ENCODE assay signal across 13 cellular contexts in the genomic region with DNA sequence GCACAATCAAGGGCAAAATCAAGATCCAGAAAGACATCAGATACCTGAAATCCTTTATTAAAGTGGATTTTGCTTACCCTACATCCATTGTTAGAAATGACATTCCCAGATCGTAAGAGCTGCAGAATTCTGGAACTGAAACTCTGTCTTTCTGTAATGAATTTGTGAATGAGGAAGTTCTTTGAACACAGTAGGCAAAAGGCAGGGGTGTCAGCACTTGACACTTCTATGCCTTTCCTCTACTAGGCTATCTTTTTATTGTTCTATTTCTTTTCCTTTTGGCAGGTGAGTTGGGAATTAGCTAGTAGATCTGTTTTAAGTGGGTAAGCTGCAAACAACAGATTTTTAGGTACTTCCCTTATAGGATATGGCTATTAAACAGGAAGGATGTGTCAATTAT.
DNase-seq lines count a peak whose midpoint lies in the region; ATAC-seq lines count a peak whose summit lies in the region.
"Had no signal": no experiment of that assay in that cellular context is flagged by ENCODE, and none has a peak within 500 bp of the region (broad histone marks: within the 10 kb centered on the region; RNA-seq: fewer than 3 reads in every experiment).

No MANE protein-coding gene starts in this region.

- H3K27ac Mint-ChIP-seq in CD8-positive, alpha-beta memory T cell, result no peak overlapping the region
- H3K27ac Mint-ChIP-seq: activated CD4-positive, alpha-beta T cell treated with anti-CD3 and anti-CD28 coated beads for 36 hours; activated T-cell treated with anti-CD3 and anti-CD28 coated beads, Interleukin-2, amount 50 U/mL, for 72 hours had no signal

- CTCF ChIA-PET in CD8-positive, alpha-beta memory T cell (lab: Charles Lee), result interaction anchor here (1.9 to 2.1 kb wide), 2 partner anchors 85 to 126 kb away, joined by 8 to 9 read pairs; a partner anchor contains a TSS

- no peaks in the 10 kb centered on the region for H3K36me3 ChIP-seq in CD8-positive, alpha-beta memory T cell (ENCODE audit: insufficient read depth, low read length)
- H3K36me3 ChIP-seq: neutrophil had no signal

- no peak overlapping the region for H3K4me3 Mint-ChIP-seq in CD8-positive, alpha-beta memory T cell
- H3K4me3 Mint-ChIP-seq: activated CD4-positive, alpha-beta T cell treated with anti-CD3 and anti-CD28 coated beads for 36 hours; activated T-cell treated with anti-CD3 and anti-CD28 coated beads, Interleukin-2, amount 50 U/mL, for 72 hours had no signal

- DNase-seq in CD8-positive, alpha-beta memory T cell, result no peak
- DNase-seq in RPMI8226 (peak; percentile 71), left ventricle myocardium superior (no peak), kidney tubule cell (ENCODE audit: low spot score) (no peak)
- DNase-seq: foreskin melanocyte, SHP77 had no signal

- POLR2A ChIA-PET in CD8-positive, alpha-beta memory T cell (lab: Charles Lee), result interaction anchor here (0.8 to 1.8 kb wide), 3 partner anchors 35 to 38 kb away, joined by 3 to 7 read pairs (median 5); no protein-coding TSS in a partner anchor

- H3K4me1 Mint-ChIP-seq in CD8-positive, alpha-beta memory T cell, result peaks cover 4 to 22% (median 6%) of the 10 kb centered on the region in 3 donors

- H3K27ac ChIP-seq in CD8-positive, alpha-beta memory T cell (ENCODE audit: low read depth, low read length), result no peak overlapping the region
- H3K27ac ChIP-seq: neutrophil had no signal

- intact Hi-C loops in left ventricle myocardium superior (cut with micrococcal nuclease), result no loop called here

- H3K4me3 ChIP-seq in CD8-positive, alpha-beta memory T cell (ENCODE audit: low read length), result peak overlapping the region; percentile 37
- H3K4me3 ChIP-seq in mononuclear cell (ENCODE audit: low read length), result peak overlapping the region; percentile 12

- H3K9me3 ChIP-seq in CD8-positive, alpha-beta memory T cell (ENCODE audit: low read length), result no peaks in the 10 kb centered on the region
- no peaks in the 10 kb centered on the region for H3K9me3 ChIP-seq in mononuclear cell (ENCODE audit: low read depth, low read length)
- H3K9me3 ChIP-seq: neutrophil had no signal

- peaks cover 0 to 2% (median 0%) of the 10 kb centered on the region in 3 donors for H3K36me3 Mint-ChIP-seq in CD8-positive, alpha-beta memory T cell

- H3K27me3 ChIP-seq in CD8-positive, alpha-beta memory T cell (ENCODE audit: insufficient read depth, low read length, poor library complexity, severe bottlenecking), result no peaks in the 10 kb centered on the region
- H3K27me3 ChIP-seq in mononuclear cell (ENCODE audit: insufficient read depth, low read length), result no peaks in the 10 kb centered on the region
- H3K27me3 ChIP-seq: neutrophil had no signal

- ATAC-seq in HG03095 (IDR thresholded peaks at IDR 0.05; ENCODE audit: unreplicated experiment), result peak; percentile 18
- no peak for ATAC-seq in HG02870 (IDR thresholded peaks at IDR 0.05; ENCODE audit: unreplicated experiment)
- no peak for ATAC-seq in left ventricle myocardium superior
- ATAC-seq in GM21360 (IDR thresholded peaks at IDR 0.05; ENCODE audit: unreplicated experiment), result no peak

- H3K4me1 ChIP-seq in CD8-positive, alpha-beta memory T cell (ENCODE audit: insufficient read depth, low read length), result peaks cover 49% of the 10 kb centered on the region
- peaks cover 47% of the 10 kb centered on the region for H3K4me1 ChIP-seq in mononuclear cell (ENCODE audit: insufficient read depth, low read length)

- no peaks in the 10 kb centered on the region for H3K9me3 Mint-ChIP-seq in CD8-positive, alpha-beta memory T cell
- H3K9me3 Mint-ChIP-seq: activated T-cell treated with anti-CD3 and anti-CD28 coated beads, Interleukin-2, amount 50 U/mL, for 72 hours had no signal

- H3K27me3 Mint-ChIP-seq in CD8-positive, alpha-beta memory T cell, result no peaks in the 10 kb centered on the region
- H3K27me3 Mint-ChIP-seq: activated CD4-positive, alpha-beta T cell treated with anti-CD3 and anti-CD28 coated beads for 36 hours had no signal
